In genomic region chr1:20462397-20462796, GRCh38 we compare ENCODE assay signal across 24 cellular contexts.
"Had no signal": no experiment of that assay in that cellular context is flagged by ENCODE, and none has a peak within 500 bp of the region (broad histone marks: within the 10 kb centered on the region; RNA-seq: fewer than 3 reads in every experiment).

No MANE protein-coding gene starts in this region.

- H3K27ac ChIP-seq: body of pancreas, cardiac muscle cell, hepatocyte, upper lobe of left lung had no signal

- H3K36me3 ChIP-seq: cardiac muscle cell, upper lobe of left lung had no signal

- H2AFZ ChIP-seq: hepatocyte had no signal

- H3K9me3 Mint-ChIP-seq: activated B cell treated with CpG ODN at 0.5 μM for 24 hours; activated T-cell treated with anti-CD3 and anti-CD28 coated beads, Interleukin-2, amount 50 U/mL, for 4 hours; activated T-helper 2 cell treated with anti-CD3 and anti-CD28 coated beads, Interferon-gamma antibody, Interleukin-2, Interleukin-4, amounts not matched to agents 10 μg/mL and 5 μg/mL and 100 μg/mL, durations not matched to agents 14 hours and 24 hours and 36 hours; dendritic cell treated with granulocyte-macrophage colony-stimulating factor and Interleukin-4, amounts not matched to agents 40 ng/mL and 50 ng/mL, for 4 days had no signal

- H3K4me3 Mint-ChIP-seq: activated B cell treated with CpG ODN at 0.5 μM for 24 hours; activated CD4-positive, alpha-beta T cell treated with anti-CD3 and anti-CD28 coated beads for 36 hours; activated naive CD8-positive, alpha-beta T cell treated with anti-CD3 and anti-CD28 coated beads for 36 hours; activated T-cell treated with anti-CD3 and anti-CD28 coated beads, Interleukin-2, amount 50 U/mL, for 4 hours; dendritic cell treated with granulocyte-macrophage colony-stimulating factor and Interleukin-4, amounts not matched to agents 40 ng/mL and 50 ng/mL, for 4 days; memory B cell; stimulated activated naive B cell treated with anti-CD40 and anti-IgM and Interleukin-4, amounts not matched to agents 10 μg/mL and 1 μg/mL and 100 μg/mL, for 72 hours had no signal

- H3K36me3 Mint-ChIP-seq: activated naive CD8-positive, alpha-beta T cell treated with anti-CD3 and anti-CD28 coated beads for 36 hours; memory B cell; stimulated activated naive B cell treated with anti-CD40 and anti-IgM and Interleukin-4, amounts not matched to agents 10 μg/mL and 1 μg/mL and 100 μg/mL, for 72 hours had no signal

- H3K27me3 ChIP-seq: body of pancreas, upper lobe of left lung had no signal

- ATAC-seq: activated CD4-positive, alpha-beta T cell treated with anti-CD3 and anti-CD28 coated beads for 36 hours; activated T-cell treated with anti-CD3 and anti-CD28 coated beads, Interleukin-2, amount 50 U/mL, for 4 hours; body of pancreas; left cardiac atrium; mucosa of descending colon; stimulated activated naive B cell treated with anti-CD40 and anti-IgM and Interleukin-4, amounts not matched to agents 10 μg/mL and 1 μg/mL and 100 μg/mL, for 72 hours had no signal

- H3K27ac Mint-ChIP-seq: activated B cell treated with CpG ODN at 0.5 μM for 24 hours; activated CD4-positive, alpha-beta T cell treated with anti-CD3 and anti-CD28 coated beads for 36 hours; activated naive CD8-positive, alpha-beta T cell treated with anti-CD3 and anti-CD28 coated beads for 36 hours; activated T-helper 2 cell treated with anti-CD3 and anti-CD28 coated beads, Interferon-gamma antibody, Interleukin-2, Interleukin-4, amounts not matched to agents 10 μg/mL and 5 μg/mL and 100 μg/mL, durations not matched to agents 14 hours and 24 hours and 36 hours; dendritic cell treated with granulocyte-macrophage colony-stimulating factor and Interleukin-4, amounts not matched to agents 40 ng/mL and 50 ng/mL, for 4 days; memory B cell; progenitor cell of endocrine pancreas; stimulated activated naive B cell treated with anti-CD40 and anti-IgM and Interleukin-4, amounts not matched to agents 10 μg/mL and 1 μg/mL and 100 μg/mL, for 72 hours had no signal

- H3K4me1 ChIP-seq: body of pancreas, upper lobe of left lung had no signal

- H3K4me1 Mint-ChIP-seq: activated B cell treated with CpG ODN at 0.5 μM for 24 hours had no signal

- DNase-seq: activated B cell treated with CpG ODN at 0.5 μM for 24 hours; activated CD4-positive, alpha-beta T cell treated with anti-CD3 and anti-CD28 coated beads for 36 hours; activated CD4-positive, alpha-beta T cell treated with anti-CD3 and anti-CD28 coated beads, Interleukin-2, amount 50 U/mL, for 4 hours; activated CD8-positive, alpha-beta memory T cell treated with anti-CD3 and anti-CD28 coated beads, Interleukin-2, amount 50 U/mL, for 48 hours; activated naive CD4-positive, alpha-beta T cell; activated naive CD8-positive, alpha-beta T cell treated with anti-CD3 and anti-CD28 coated beads for 36 hours; activated T-cell treated with anti-CD3 and anti-CD28 coated beads, Interleukin-2, amount 50 U/mL, for 4 hours; body of pancreas; effector CD8-positive, alpha-beta T cell; erythroblast; foreskin fibroblast; left cardiac atrium; mucosa of descending colon; stimulated activated CD4-positive, alpha-beta T cell treated with anti-CD3 and anti-CD28 coated beads, Interleukin-2, amount 100 ng/mL, for 48 hours; stimulated activated CD8-positive, alpha-beta memory T cell treated with anti-CD3 and anti-CD28 coated beads, Interleukin-4, amount 100 ng/mL, for 48 hours; stimulated activated naive B cell treated with anti-CD40 and anti-IgM and Interleukin-4, amounts not matched to agents 10 μg/mL and 1 μg/mL and 100 μg/mL, for 72 hours; T-helper 1 cell; upper lobe of left lung had no signal

- H3K9me3 ChIP-seq: body of pancreas, mucosa of descending colon, upper lobe of left lung had no signal

- H3K4me2 ChIP-seq: hepatocyte had no signal

- H3K4me3 ChIP-seq: body of pancreas, cardiac muscle cell, hepatocyte, mucosa of descending colon, upper lobe of left lung had no signal
